ENCODE assay signal across 8 cellular contexts in genomic region chr3:5480190-5480589, GRCh38.
"Had no signal": no experiment of that assay in that cellular context is flagged by ENCODE, and none has a peak within 500 bp of the region (broad histone marks: within the 10 kb centered on the region; RNA-seq: fewer than 3 reads in every experiment).

No MANE protein-coding gene starts in this region.

- H3K4me3 ChIP-seq: GM23338, K562 had no signal

- H3K27ac Mint-ChIP-seq: GM23338, H9 had no signal

- ATAC-seq: GM23338 had no signal

- H3K9me3 Mint-ChIP-seq: H9 had no signal

- H3K4me1 Mint-ChIP-seq: GM23338, H9 had no signal

- DNase-seq: H9, HCEC 1CT, IMR-90 had no signal

- FAIRE-seq: H1, H54, HTR-8/SVneo had no signal

- H3K4me3 Mint-ChIP-seq: GM23338, H9 had no signal
